In genomic region chr7:10657837-10658236, GRCh38 we compare ENCODE assay signal across 1 cellular context.
TF ChIP-seq lines count a peak whose summit lies in the region.

No MANE protein-coding gene starts in this region.

TF ChIP-seq in Ishikawa, 13 proteins besides CTCF, POLR2A, EP300 and RAD21:
- TF ChIP-seq REST (IDR thresholded peaks at IDR 0.05; ENCODE audit: low read depth) = no peak
- TF ChIP-seq YY1 (IDR thresholded peaks at IDR 0.05; ENCODE audit: low read depth) = no peak
- TF ChIP-seq NFIC (IDR thresholded peaks at IDR 0.05) = peak; percentile 33; the same call in 1 of the 2 replicates
